In genomic region chr2:216507220-216508143, GRCh38 we compare ENCODE assay signal across 1 cellular context.
TF ChIP-seq lines count a peak whose summit lies in the region.

No MANE protein-coding gene starts in this region.

TF ChIP-seq in WTC11, 78 proteins besides CTCF, POLR2A, EP300 and RAD21 (continues in another document):
- TF ChIP-seq E2F4 (CRISPR knock-in tag; IDR thresholded peaks at IDR 0.05; ENCODE audit: borderline replicate concordance, low read depth) (no peak), RORB (CRISPR knock-in tag; IDR thresholded peaks at IDR 0.05) (no peak), USF2 (CRISPR knock-in tag; IDR thresholded peaks at IDR 0.05) (no peak), ATF3 (CRISPR knock-in tag; conservative IDR thresholded peaks at IDR 0.05) (no peak), ZNF425 (CRISPR knock-in tag; conservative IDR thresholded peaks at IDR 0.05) (peak; percentile 34; the same call in 1 of the 2 replicates), CREB1 (CRISPR knock-in tag; IDR thresholded peaks at IDR 0.05) (0 out of 2 replicates have a peak, but pooled peaks have one; percentile 28), NFYB (CRISPR knock-in tag; conservative IDR thresholded peaks at IDR 0.05; ENCODE audit: low read depth) (no peak), SOX15 (CRISPR knock-in tag; IDR thresholded peaks at IDR 0.05) (no peak), ZNF232 (CRISPR knock-in tag; IDR thresholded peaks at IDR 0.05) (no peak), GABPB1 (CRISPR knock-in tag; IDR thresholded peaks at IDR 0.05) (no peak), ZNF671 (CRISPR knock-in tag; IDR thresholded peaks at IDR 0.05) (0 out of 2 replicates have a peak, but pooled peaks have one; percentile 21), ZNF416 (CRISPR knock-in tag; IDR thresholded peaks at IDR 0.05) (no peak), AR (CRISPR knock-in tag; IDR thresholded peaks at IDR 0.05) (peak; percentile 21; the same call in 1 of the 2 replicates), FOXK1 (CRISPR knock-in tag; IDR thresholded peaks at IDR 0.05) (no peak), GTF2I (CRISPR knock-in tag; conservative IDR thresholded peaks at IDR 0.05) (no peak), ARID4B (CRISPR knock-in tag; IDR thresholded peaks at IDR 0.05; ENCODE audit: borderline replicate concordance) (no peak), NR3C1 (CRISPR knock-in tag; conservative IDR thresholded peaks at IDR 0.05; ENCODE audit: low read depth) (no peak), ESRRA (CRISPR knock-in tag; IDR thresholded peaks at IDR 0.05; ENCODE audit: borderline replicate concordance) (no peak), ZSCAN18 (CRISPR knock-in tag; IDR thresholded peaks at IDR 0.05) (no peak), HMGXB4 (CRISPR knock-in tag; IDR thresholded peaks at IDR 0.05) (no peak), MYBL2 (CRISPR knock-in tag; IDR thresholded peaks at IDR 0.05) (no peak), MAX (CRISPR knock-in tag; IDR thresholded peaks at IDR 0.05) (no peak), ZNF219 (CRISPR knock-in tag; IDR thresholded peaks at IDR 0.05; ENCODE audit: borderline replicate concordance) (no peak)
- TF ChIP-seq, protein P1, sequence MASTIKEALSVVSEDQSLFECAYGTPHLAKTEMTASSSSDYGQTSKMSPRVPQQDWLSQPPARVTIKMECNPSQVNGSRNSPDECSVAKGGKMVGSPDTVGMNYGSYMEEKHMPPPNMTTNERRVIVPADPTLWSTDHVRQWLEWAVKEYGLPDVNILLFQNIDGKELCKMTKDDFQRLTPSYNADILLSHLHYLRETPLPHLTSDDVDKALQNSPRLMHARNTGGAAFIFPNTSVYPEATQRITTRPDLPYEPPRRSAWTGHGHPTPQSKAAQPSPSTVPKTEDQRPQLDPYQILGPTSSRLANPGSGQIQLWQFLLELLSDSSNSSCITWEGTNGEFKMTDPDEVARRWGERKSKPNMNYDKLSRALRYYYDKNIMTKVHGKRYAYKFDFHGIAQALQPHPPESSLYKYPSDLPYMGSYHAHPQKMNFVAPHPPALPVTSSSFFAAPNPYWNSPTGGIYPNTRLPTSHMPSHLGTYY (CRISPR knock-in tag; IDR thresholded peaks at IDR 0.05): peak; percentile 21; the same call in 1 of the 2 replicates
- TF ChIP-seq, protein P2, sequence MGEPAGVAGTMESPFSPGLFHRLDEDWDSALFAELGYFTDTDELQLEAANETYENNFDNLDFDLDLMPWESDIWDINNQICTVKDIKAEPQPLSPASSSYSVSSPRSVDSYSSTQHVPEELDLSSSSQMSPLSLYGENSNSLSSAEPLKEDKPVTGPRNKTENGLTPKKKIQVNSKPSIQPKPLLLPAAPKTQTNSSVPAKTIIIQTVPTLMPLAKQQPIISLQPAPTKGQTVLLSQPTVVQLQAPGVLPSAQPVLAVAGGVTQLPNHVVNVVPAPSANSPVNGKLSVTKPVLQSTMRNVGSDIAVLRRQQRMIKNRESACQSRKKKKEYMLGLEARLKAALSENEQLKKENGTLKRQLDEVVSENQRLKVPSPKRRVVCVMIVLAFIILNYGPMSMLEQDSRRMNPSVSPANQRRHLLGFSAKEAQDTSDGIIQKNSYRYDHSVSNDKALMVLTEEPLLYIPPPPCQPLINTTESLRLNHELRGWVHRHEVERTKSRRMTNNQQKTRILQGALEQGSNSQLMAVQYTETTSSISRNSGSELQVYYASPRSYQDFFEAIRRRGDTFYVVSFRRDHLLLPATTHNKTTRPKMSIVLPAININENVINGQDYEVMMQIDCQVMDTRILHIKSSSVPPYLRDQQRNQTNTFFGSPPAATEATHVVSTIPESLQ (CRISPR knock-in tag; IDR thresholded peaks at IDR 0.05): no peak
- TF ChIP-seq, protein P3, sequence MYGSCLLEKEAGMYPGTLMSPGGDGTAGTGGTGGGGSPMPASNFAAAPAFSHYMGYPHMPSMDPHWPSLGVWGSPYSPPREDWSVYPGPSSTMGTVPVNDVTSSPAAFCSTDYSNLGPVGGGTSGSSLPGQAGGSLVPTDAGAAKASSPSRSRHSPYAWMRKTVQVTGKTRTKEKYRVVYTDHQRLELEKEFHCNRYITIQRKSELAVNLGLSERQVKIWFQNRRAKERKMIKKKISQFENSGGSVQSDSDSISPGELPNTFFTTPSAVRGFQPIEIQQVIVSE (CRISPR knock-in tag; IDR thresholded peaks at IDR 0.05; ENCODE audit: borderline replicate concordance): no peak
- TF ChIP-seq, protein P4, sequence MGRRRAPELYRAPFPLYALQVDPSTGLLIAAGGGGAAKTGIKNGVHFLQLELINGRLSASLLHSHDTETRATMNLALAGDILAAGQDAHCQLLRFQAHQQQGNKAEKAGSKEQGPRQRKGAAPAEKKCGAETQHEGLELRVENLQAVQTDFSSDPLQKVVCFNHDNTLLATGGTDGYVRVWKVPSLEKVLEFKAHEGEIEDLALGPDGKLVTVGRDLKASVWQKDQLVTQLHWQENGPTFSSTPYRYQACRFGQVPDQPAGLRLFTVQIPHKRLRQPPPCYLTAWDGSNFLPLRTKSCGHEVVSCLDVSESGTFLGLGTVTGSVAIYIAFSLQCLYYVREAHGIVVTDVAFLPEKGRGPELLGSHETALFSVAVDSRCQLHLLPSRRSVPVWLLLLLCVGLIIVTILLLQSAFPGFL (CRISPR knock-in tag; IDR thresholded peaks at IDR 0.05; ENCODE audit: borderline replicate concordance): no peak
- TF ChIP-seq, protein P5, sequence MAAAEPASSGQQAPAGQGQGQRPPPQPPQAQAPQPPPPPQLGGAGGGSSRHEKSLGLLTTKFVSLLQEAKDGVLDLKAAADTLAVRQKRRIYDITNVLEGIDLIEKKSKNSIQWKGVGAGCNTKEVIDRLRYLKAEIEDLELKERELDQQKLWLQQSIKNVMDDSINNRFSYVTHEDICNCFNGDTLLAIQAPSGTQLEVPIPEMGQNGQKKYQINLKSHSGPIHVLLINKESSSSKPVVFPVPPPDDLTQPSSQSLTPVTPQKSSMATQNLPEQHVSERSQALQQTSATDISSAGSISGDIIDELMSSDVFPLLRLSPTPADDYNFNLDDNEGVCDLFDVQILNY (CRISPR knock-in tag; IDR thresholded peaks at IDR 0.05): no peak
